30 cellular contexts compared by ENCODE assay signal in genomic region chr4:178027796-178028195, GRCh38.
"Had no signal": no experiment of that assay in that cellular context is flagged by ENCODE, and none has a peak within 500 bp of the region (broad histone marks: within the 10 kb centered on the region; RNA-seq: fewer than 3 reads in every experiment).

No MANE protein-coding gene starts in this region.

- H3K4me1 Mint-ChIP-seq: activated CD4-positive, alpha-beta T cell treated with anti-CD3 and anti-CD28 coated beads for 36 hours; activated CD4-positive, alpha-beta T cell treated with anti-CD3 and anti-CD28 coated beads, Interleukin-2, amount 10 ng/mL, durations not matched to agents 24 days and 14 days; activated CD8-positive, alpha-beta memory T cell treated with anti-CD3 and anti-CD28 coated beads, Interleukin-2, amount 10 ng/mL, durations not matched to agents 7 days and 5 days; activated naive CD4-positive, alpha-beta T cell treated with anti-CD3 and anti-CD28 coated beads, Interleukin-2, amount 50 U/mL, for 24 hours; activated naive CD8-positive, alpha-beta T cell treated with anti-CD3 and anti-CD28 coated beads for 36 hours; activated naive CD8-positive, alpha-beta T cell treated with anti-CD3 and anti-CD28 coated beads, Interleukin-2, amount 50 U/mL, for 24 hours; brain had no signal

- H3K27me3 ChIP-seq: adrenal gland, ascending aorta, esophagus squamous epithelium, gastroesophageal sphincter had no signal

- H3K36me3 Mint-ChIP-seq: activated CD4-positive, alpha-beta memory T cell treated with anti-CD3 and anti-CD28 coated beads for 36 hours; activated CD8-positive, alpha-beta memory T cell treated with anti-CD3 and anti-CD28 coated beads, Interleukin-2, amount 10 ng/mL, durations not matched to agents 7 days and 5 days; activated naive CD4-positive, alpha-beta T cell treated with anti-CD3 and anti-CD28 coated beads, Interleukin-2, amount 50 U/mL, for 24 hours; activated naive CD8-positive, alpha-beta T cell treated with anti-CD3 and anti-CD28 coated beads for 36 hours; brain had no signal

- H3K9me3 Mint-ChIP-seq: activated CD4-positive, alpha-beta memory T cell treated with anti-CD3 and anti-CD28 coated beads for 36 hours; activated CD4-positive, alpha-beta T cell treated with anti-CD3 and anti-CD28 coated beads, Interleukin-2, amount 10 ng/mL, durations not matched to agents 24 days and 14 days; activated naive CD4-positive, alpha-beta T cell treated with anti-CD3 and anti-CD28 coated beads for 36 hours; activated T-helper 1 cell treated with anti-CD3 and anti-CD28 coated beads, Interleukin-12 subunit alpha, Interleukin-12 subunit beta, Interleukin-2, Interleukin-4 antibody, amounts not matched to agents 30 ng/mL and 10 ng/mL and 1 ng/mL, durations not matched to agents 14 hours and 24 hours and 36 hours; brain had no signal

- H3K27me3 Mint-ChIP-seq: activated CD4-positive, alpha-beta memory T cell treated with anti-CD3 and anti-CD28 coated beads for 36 hours; activated CD4-positive, alpha-beta T cell treated with anti-CD3 and anti-CD28 coated beads for 36 hours; activated CD4-positive, alpha-beta T cell treated with anti-CD3 and anti-CD28 coated beads, Interleukin-2, amount 10 ng/mL, durations not matched to agents 24 days and 14 days; activated CD8-positive, alpha-beta memory T cell treated with anti-CD3 and anti-CD28 coated beads, Interleukin-2, amount 10 ng/mL, durations not matched to agents 7 days and 5 days; activated naive CD4-positive, alpha-beta T cell treated with anti-CD3 and anti-CD28 coated beads, Interleukin-2, amount 50 U/mL, for 24 hours; activated naive CD8-positive, alpha-beta T cell treated with anti-CD3 and anti-CD28 coated beads for 36 hours; activated naive CD8-positive, alpha-beta T cell treated with anti-CD3 and anti-CD28 coated beads, Interleukin-2, amount 50 U/mL, for 24 hours; brain had no signal

- DNase-seq: activated CD4-positive, alpha-beta memory T cell treated with anti-CD3 and anti-CD28 coated beads for 36 hours; activated CD4-positive, alpha-beta T cell treated with anti-CD3 and anti-CD28 coated beads for 36 hours; activated CD4-positive, alpha-beta T cell treated with anti-CD3 and anti-CD28 coated beads, Interleukin-2, amount 10 ng/mL, durations not matched to agents 24 days and 14 days; activated CD4-positive, CD25-positive, alpha-beta regulatory T cell; activated CD4-positive, CD25-positive, alpha-beta regulatory T cell treated with anti-CD3 and anti-CD28 coated beads, Interleukin-2, amount 50 U/mL, for 72 hours; activated CD8-positive, alpha-beta memory T cell treated with anti-CD3 and anti-CD28 coated beads, Interleukin-2, amount 10 ng/mL, durations not matched to agents 7 days and 5 days; activated CD8-positive, alpha-beta memory T cell treated with anti-CD3 and anti-CD28 coated beads, Interleukin-2, amount 50 U/mL, for 4 hours; activated CD8-positive, alpha-beta T cell treated with anti-CD3 and anti-CD28 coated beads, Interleukin-2, amount 10 ng/mL, durations not matched to agents 7 days and 5 days; activated effector memory CD4-positive, alpha-beta T cell treated with anti-CD3 and anti-CD28 coated beads, Interleukin-2, amount 50 U/mL, for 16 hours; activated naive CD4-positive, alpha-beta T cell treated with anti-CD3 and anti-CD28 coated beads for 36 hours; activated naive CD8-positive, alpha-beta T cell treated with anti-CD3 and anti-CD28 coated beads for 36 hours; activated naive CD8-positive, alpha-beta T cell treated with anti-CD3 and anti-CD28 coated beads, Interleukin-2, amount 50 U/mL, for 24 hours; activated T-cell treated with anti-CD3 and anti-CD28 coated beads, Interleukin-2, amount 50 U/mL, for 1 hour; activated T-cell treated with anti-CD3 and anti-CD28 coated beads, Interleukin-2, amount 50 U/mL, for 48 hours; adrenal gland; caudate nucleus; cortex of kidney; dermis blood vessel endothelial cell; effector CD8-positive, alpha-beta T cell; esophagus squamous epithelium; foreskin melanocyte; head of caudate nucleus; T-helper 2 cell had no signal

- H3K4me3 Mint-ChIP-seq: activated CD4-positive, alpha-beta memory T cell treated with anti-CD3 and anti-CD28 coated beads for 36 hours; activated CD4-positive, alpha-beta T cell treated with anti-CD3 and anti-CD28 coated beads for 36 hours; activated CD4-positive, alpha-beta T cell treated with anti-CD3 and anti-CD28 coated beads, Interleukin-2, amount 10 ng/mL, durations not matched to agents 24 days and 14 days; activated CD8-positive, alpha-beta memory T cell treated with anti-CD3 and anti-CD28 coated beads, Interleukin-2, amount 10 ng/mL, durations not matched to agents 7 days and 5 days; activated CD8-positive, alpha-beta T cell treated with anti-CD3 and anti-CD28 coated beads, Interleukin-2, amount 10 ng/mL, durations not matched to agents 7 days and 5 days; activated naive CD4-positive, alpha-beta T cell treated with anti-CD3 and anti-CD28 coated beads for 36 hours; activated naive CD4-positive, alpha-beta T cell treated with anti-CD3 and anti-CD28 coated beads, Interleukin-2, amount 50 U/mL, for 24 hours; activated naive CD8-positive, alpha-beta T cell treated with anti-CD3 and anti-CD28 coated beads for 36 hours; activated naive CD8-positive, alpha-beta T cell treated with anti-CD3 and anti-CD28 coated beads, Interleukin-2, amount 50 U/mL, for 24 hours; activated T-helper 1 cell treated with anti-CD3 and anti-CD28 coated beads, Interleukin-12 subunit alpha, Interleukin-12 subunit beta, Interleukin-2, Interleukin-4 antibody, amounts not matched to agents 30 ng/mL and 10 ng/mL and 1 ng/mL, durations not matched to agents 14 hours and 24 hours and 36 hours; brain had no signal

- H3K4me1 ChIP-seq: adrenal gland, ascending aorta, esophagus squamous epithelium, gastroesophageal sphincter had no signal

- H3K4me3 ChIP-seq: adrenal gland, ascending aorta, esophagus squamous epithelium, gastroesophageal sphincter had no signal

- H3K36me3 ChIP-seq: adrenal gland, ascending aorta, esophagus squamous epithelium, gastroesophageal sphincter had no signal

- H3K9me3 ChIP-seq: ascending aorta, gastroesophageal sphincter had no signal

- H3K27ac Mint-ChIP-seq: activated CD4-positive, alpha-beta memory T cell treated with anti-CD3 and anti-CD28 coated beads for 36 hours; activated CD4-positive, alpha-beta T cell treated with anti-CD3 and anti-CD28 coated beads for 36 hours; activated CD4-positive, alpha-beta T cell treated with anti-CD3 and anti-CD28 coated beads, Interleukin-2, amount 10 ng/mL, durations not matched to agents 24 days and 14 days; activated CD8-positive, alpha-beta memory T cell treated with anti-CD3 and anti-CD28 coated beads, Interleukin-2, amount 10 ng/mL, durations not matched to agents 7 days and 5 days; activated CD8-positive, alpha-beta T cell treated with anti-CD3 and anti-CD28 coated beads, Interleukin-2, amount 10 ng/mL, durations not matched to agents 7 days and 5 days; activated naive CD4-positive, alpha-beta T cell treated with anti-CD3 and anti-CD28 coated beads for 36 hours; activated naive CD4-positive, alpha-beta T cell treated with anti-CD3 and anti-CD28 coated beads, Interleukin-2, amount 50 U/mL, for 24 hours; activated naive CD8-positive, alpha-beta T cell treated with anti-CD3 and anti-CD28 coated beads for 36 hours; activated naive CD8-positive, alpha-beta T cell treated with anti-CD3 and anti-CD28 coated beads, Interleukin-2, amount 50 U/mL, for 24 hours; activated T-helper 1 cell treated with anti-CD3 and anti-CD28 coated beads, Interleukin-12 subunit alpha, Interleukin-12 subunit beta, Interleukin-2, Interleukin-4 antibody, amounts not matched to agents 30 ng/mL and 10 ng/mL and 1 ng/mL, durations not matched to agents 14 hours and 24 hours and 36 hours; activated T-helper 2 cell treated with anti-CD3 and anti-CD28 coated beads, Interferon-gamma antibody, Interleukin-2, Interleukin-4, amounts not matched to agents 10 μg/mL and 5 μg/mL and 100 μg/mL, durations not matched to agents 14 hours and 24 hours and 36 hours had no signal

- H3K27ac ChIP-seq: adrenal gland, epithelial cell of prostate, esophagus squamous epithelium, gastroesophageal sphincter had no signal

- ATAC-seq: activated CD4-positive, alpha-beta T cell treated with anti-CD3 and anti-CD28 coated beads for 36 hours; activated CD8-positive, alpha-beta memory T cell treated with anti-CD3 and anti-CD28 coated beads, Interleukin-2, amount 10 ng/mL, durations not matched to agents 7 days and 5 days; activated CD8-positive, alpha-beta T cell treated with anti-CD3 and anti-CD28 coated beads, Interleukin-2, amount 10 ng/mL, durations not matched to agents 7 days and 5 days; activated naive CD8-positive, alpha-beta T cell treated with anti-CD3 and anti-CD28 coated beads, Interleukin-2, amount 50 U/mL, for 24 hours; gastroesophageal sphincter had no signal
